25 cellular contexts compared by ENCODE assay signal in genomic region chr15:77657629-77658238, GRCh38. TPM values are rescaled to one million over a fixed set of nuclear protein-coding genes. Genes with fewer than 3 reads are reported as not detected.
"Had no signal": no experiment of that assay in that cellular context is flagged by ENCODE, and none has a peak within 500 bp of the region (broad histone marks: within the 10 kb centered on the region; RNA-seq: fewer than 3 reads in every experiment).

No MANE protein-coding gene starts in this region.

- H3K9me3 ChIP-seq: colonic mucosa, lower lobe of right lung, psoas muscle, uterus had no signal

- H3K27me3 ChIP-seq: colonic mucosa, neural progenitor cell, uterus had no signal

- H3K27ac ChIP-seq: colonic mucosa, hepatocyte, left ventricle myocardium inferior, lower lobe of right lung, neural progenitor cell, parathyroid adenoma, psoas muscle, skin epidermis, stomach, tibial artery, upper lobe of left lung, uterus had no signal

- H3K36me3 ChIP-seq: colonic mucosa, left ventricle myocardium inferior, lower lobe of right lung, neural progenitor cell, stomach, tibial artery, upper lobe of left lung, uterus had no signal

- ATAC-seq: left cardiac atrium; lower lobe of right lung; natural killer cell treated with Interleukin-12 subunit alpha and Interleukin-12 subunit beta and Interleukin-15 and Interleukin-18, amount 100 ng/mL, for 72 hours; psoas muscle; sciatic nerve had no signal

- DNase-seq: colonic mucosa; dermis blood vessel endothelial cell; effector CD4-positive, alpha-beta T cell; endodermal cell; foreskin melanocyte; head of caudate nucleus; kidney; left cardiac atrium; left ventricle myocardium inferior; lower lobe of right lung; psoas muscle; retina; stimulated activated CD4-positive, alpha-beta T cell treated with anti-CD3 and anti-CD28 coated beads, Interleukin-2, amount 100 ng/mL, for 24 hours; stimulated activated CD4-positive, alpha-beta T cell treated with anti-CD3 and anti-CD28 coated beads, Interleukin-4, amount 100 ng/mL, for 4 hours; stimulated activated naive CD4-positive, alpha-beta T cell; stomach; tibial artery; uterus had no signal

- H3K4me1 ChIP-seq: colonic mucosa, left ventricle myocardium inferior, lower lobe of right lung, neural progenitor cell, parathyroid adenoma, psoas muscle, tibial artery, upper lobe of left lung, uterus had no signal

- H3K4me3 ChIP-seq: colonic mucosa, hepatocyte, left ventricle myocardium inferior, lower lobe of right lung, neural progenitor cell, psoas muscle, skin epidermis, stomach, tibial artery, upper lobe of left lung, uterus had no signal

RNA-seq across cellular contexts. Expression of gene LINGO1, which starts 25.0 kb away (rescaled TPM):
- total RNA-seq: dermis blood vessel endothelial cell; natural killer cell treated with Interleukin-12 subunit alpha and Interleukin-12 subunit beta and Interleukin-15 and Interleukin-18, amount 100 ng/mL, for 72 hours had no signal
